Comparison of ENCODE assay signal across 25 cellular contexts in the genomic region with DNA sequence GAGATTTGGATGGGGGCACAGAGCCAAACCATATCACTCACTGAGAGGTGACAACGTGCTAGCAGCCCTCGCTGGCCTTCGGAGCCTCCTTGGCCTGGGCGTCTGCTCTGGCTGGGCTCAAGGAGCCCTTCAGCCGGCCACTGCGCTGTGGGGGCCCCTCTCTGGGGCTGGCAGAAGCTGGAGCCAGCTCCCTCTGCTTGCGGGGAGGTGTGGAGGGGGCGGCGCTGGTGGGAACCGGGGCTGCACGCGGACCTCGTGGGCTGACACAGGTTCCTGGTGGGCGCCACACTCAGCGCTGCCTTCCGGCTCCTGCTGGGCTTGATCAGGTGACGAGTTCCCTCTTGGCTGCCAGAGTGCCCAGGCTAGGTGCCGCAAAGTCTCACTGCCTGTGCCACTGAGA.
"Had no signal": no experiment of that assay in that cellular context is flagged by ENCODE, and none has a peak within 500 bp of the region (broad histone marks: within the 10 kb centered on the region; RNA-seq: fewer than 3 reads in every experiment).

No MANE protein-coding gene starts in this region.

- H3K36me3 ChIP-seq: neural progenitor cell, neutrophil, pancreas, right lobe of liver, sigmoid colon, stomach, thoracic aorta, thyroid gland, tibial nerve, upper lobe of left lung, vagina had no signal

- H3K27ac ChIP-seq: neural progenitor cell, neutrophil, pancreas, psoas muscle, right lobe of liver, sigmoid colon, stomach, thoracic aorta, thyroid gland, tibial nerve, upper lobe of left lung, vagina had no signal

- DNase-seq: naive thymus-derived CD4-positive, alpha-beta T cell; natural killer cell; nucleus accumbens; psoas muscle; right lobe of liver; sigmoid colon; small intestine; stimulated activated CD4-positive, alpha-beta T cell treated with anti-CD3 and anti-CD28 coated beads, Interleukin-15, amount 100 ng/mL, for 24 hours; stimulated activated CD4-positive, alpha-beta T cell treated with anti-CD3 and anti-CD28 coated beads, Interleukin-2, amount 100 ng/mL, for 24 hours; stimulated activated CD4-positive, alpha-beta T cell treated with anti-CD3 and anti-CD28 coated beads, Interleukin-2, amount 100 ng/mL, for 48 hours; stimulated activated CD4-positive, alpha-beta T cell treated with anti-CD3 and anti-CD28 coated beads, Interleukin-4, amount 100 ng/mL, for 24 hours; stimulated activated naive B cell treated with anti-CD40 and anti-IgM and Interleukin-4, amounts not matched to agents 10 μg/mL and 1 μg/mL and 100 μg/mL, for 72 hours; stimulated activated naive CD4-positive, alpha-beta T cell treated with Interleukin-2 at 50 U/mL for 16 hours; stomach; thyroid gland; trophoblast cell had no signal

- H3K4me1 ChIP-seq: neural progenitor cell, pancreas, psoas muscle, sigmoid colon, stomach, thyroid gland, tibial nerve, upper lobe of left lung, vagina had no signal

- H3K9me3 ChIP-seq: neutrophil, pancreas, psoas muscle, right lobe of liver, sigmoid colon, thoracic aorta, thyroid gland, vagina had no signal

- H3K4me3 ChIP-seq: neural progenitor cell, pancreas, psoas muscle, right lobe of liver, sigmoid colon, stomach, thoracic aorta, thyroid gland, tibial nerve, upper lobe of left lung, vagina had no signal

- ATAC-seq: naive thymus-derived CD4-positive, alpha-beta T cell; natural killer cell; pancreas; psoas muscle; right cardiac atrium; right lobe of liver; stimulated activated effector memory CD8-positive, alpha-beta T cell treated with anti-CD3 and anti-CD28 coated beads, Interleukin-12 subunit alpha, Interleukin-12 subunit beta, amount 100 ng/mL, for 72 hours; stimulated activated naive B cell treated with anti-CD40 and anti-IgM and Interleukin-4, amounts not matched to agents 10 μg/mL and 1 μg/mL and 100 μg/mL, for 72 hours had no signal

- H3K27me3 ChIP-seq: neural progenitor cell, neutrophil, pancreas, right lobe of liver, sigmoid colon, stomach, thyroid gland, tibial nerve, upper lobe of left lung, vagina had no signal
